Comparison of ENCODE assay signal across 11 cellular contexts in the genomic region with DNA sequence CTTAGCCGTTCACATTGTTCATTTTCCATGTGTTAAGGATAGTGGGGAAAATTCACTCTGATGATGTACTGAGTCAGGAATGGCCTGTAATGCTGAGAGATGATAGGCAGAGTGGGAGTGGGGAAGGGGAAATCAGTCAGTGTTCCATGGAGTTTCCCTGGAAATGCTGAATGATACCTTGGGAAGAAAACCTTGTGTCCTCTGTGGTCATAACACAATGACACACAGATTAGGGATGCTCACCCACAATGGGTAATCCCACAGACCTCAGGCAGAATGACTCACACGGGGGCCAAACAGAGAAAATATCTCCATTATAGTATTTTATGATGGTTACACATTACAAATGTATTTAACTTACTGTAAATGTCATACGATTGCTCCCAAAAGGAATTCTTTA.
DNase-seq lines count a peak whose midpoint lies in the region; ATAC-seq and TF ChIP-seq lines count a peak whose summit lies in the region.
"Had no signal": no experiment of that assay in that cellular context is flagged by ENCODE, and none has a peak within 500 bp of the region (broad histone marks: within the 10 kb centered on the region; RNA-seq: fewer than 3 reads in every experiment).

No MANE protein-coding gene starts in this region.

- no peak overlapping the region for H3K4me3 Mint-ChIP-seq in activated naive CD8-positive, alpha-beta T cell treated with anti-CD3 and anti-CD28 coated beads, Interleukin-2, amount 50 U/mL, for 24 hours
- H3K4me3 Mint-ChIP-seq: activated CD4-positive, alpha-beta memory T cell treated with anti-CD3 and anti-CD28 coated beads for 36 hours had no signal

- peak; percentile 86 for ATAC-seq in SK-N-SH treated with all-trans-retinoic acid at 6 μM for 48 hours
- no peak for ATAC-seq in HG02970 (IDR thresholded peaks at IDR 0.05; ENCODE audit: low FRiP score, unreplicated experiment)
- no peak for ATAC-seq in activated naive CD8-positive, alpha-beta T cell treated with anti-CD3 and anti-CD28 coated beads, Interleukin-2, amount 50 U/mL, for 24 hours
- no peak for ATAC-seq in GM19455 (IDR thresholded peaks at IDR 0.05; ENCODE audit: unreplicated experiment)

- DNase-seq in HFF-Myc (ENCODE audit: extremely low read depth, low read depth) (peak; percentile 79), fibroblast of mammary gland (ENCODE audit: low read depth) (peak; percentile 99), stromal cell of bone marrow (ENCODE audit: low read depth) (peak; percentile 91)
- DNase-seq in activated naive CD8-positive, alpha-beta T cell treated with anti-CD3 and anti-CD28 coated beads, Interleukin-2, amount 50 U/mL, for 24 hours, result no peak
- DNase-seq: activated CD4-positive, alpha-beta memory T cell treated with anti-CD3 and anti-CD28 coated beads for 36 hours; activated gamma-delta T cell; left ventricle myocardium inferior; transverse colon had no signal

- H3K9me3 Mint-ChIP-seq in activated naive CD8-positive, alpha-beta T cell treated with anti-CD3 and anti-CD28 coated beads, Interleukin-2, amount 50 U/mL, for 24 hours, result no peaks in the 10 kb centered on the region
- H3K9me3 Mint-ChIP-seq: activated CD4-positive, alpha-beta memory T cell treated with anti-CD3 and anti-CD28 coated beads for 36 hours had no signal

- H3K4me1 Mint-ChIP-seq in activated naive CD8-positive, alpha-beta T cell treated with anti-CD3 and anti-CD28 coated beads, Interleukin-2, amount 50 U/mL, for 24 hours, result no peaks in the 10 kb centered on the region

- peaks cover 6% of the 10 kb centered on the region for H3K27me3 Mint-ChIP-seq in activated naive CD8-positive, alpha-beta T cell treated with anti-CD3 and anti-CD28 coated beads, Interleukin-2, amount 50 U/mL, for 24 hours

- no peak overlapping the region for H3K4me3 ChIP-seq in HFF-Myc (replicated peaks; ENCODE audit: low read depth, low read length)
- H3K4me3 ChIP-seq in fibroblast of mammary gland (ENCODE audit: control insufficient read depth, low read depth, low read length), result no peak overlapping the region
- H3K4me3 ChIP-seq: left ventricle myocardium inferior, transverse colon had no signal

- H3K36me3 Mint-ChIP-seq in activated naive CD8-positive, alpha-beta T cell treated with anti-CD3 and anti-CD28 coated beads, Interleukin-2, amount 50 U/mL, for 24 hours (ENCODE audit: low read depth), result no peaks in the 10 kb centered on the region
- H3K36me3 Mint-ChIP-seq: activated CD4-positive, alpha-beta memory T cell treated with anti-CD3 and anti-CD28 coated beads for 36 hours had no signal

- no peak overlapping the region for H3K27ac Mint-ChIP-seq in activated naive CD8-positive, alpha-beta T cell treated with anti-CD3 and anti-CD28 coated beads, Interleukin-2, amount 50 U/mL, for 24 hours
- H3K27ac Mint-ChIP-seq: activated CD4-positive, alpha-beta memory T cell treated with anti-CD3 and anti-CD28 coated beads for 36 hours had no signal

- TF ChIP-seq CTCF in HFF-Myc (IDR thresholded peaks at IDR 0.05; ENCODE audit: low read depth, low read length, missing control alignments), result no peak
- TF ChIP-seq CTCF in fibroblast of mammary gland (conservative IDR thresholded peaks at IDR 0.05; ENCODE audit: control insufficient read depth, insufficient read depth, low read depth, low read length), result no peak

TF ChIP-seq in SK-N-SH treated with all-trans-retinoic acid at 6 μM for 48 hours, 23 proteins besides CTCF, POLR2A, EP300 and RAD21:
- TF ChIP-seq SNAI2 (CRISPR knock-in tag; IDR thresholded peaks at IDR 0.05) (no peak), CSDC2 (CRISPR knock-in tag; IDR thresholded peaks at IDR 0.05) (no peak), ZNF70 (CRISPR knock-in tag; IDR thresholded peaks at IDR 0.05) (no peak), BACH2 (CRISPR knock-in tag; IDR thresholded peaks at IDR 0.05; ENCODE audit: borderline replicate concordance) (no peak), RARB (CRISPR knock-in tag; IDR thresholded peaks at IDR 0.05) (no peak), ISL1 (CRISPR knock-in tag; IDR thresholded peaks at IDR 0.05) (no peak), OSR1 (CRISPR knock-in tag; IDR thresholded peaks at IDR 0.05) (peak; percentile 81; the same call in 1 of the 2 replicates), PPARA (CRISPR knock-in tag; IDR thresholded peaks at IDR 0.05; ENCODE audit: borderline replicate concordance) (no peak)
